Comparison of ENCODE assay signal across 18 cellular contexts in genomic region chr17:46949291-46950174, GRCh38. TPM values are rescaled to one million over a fixed set of nuclear protein-coding genes. Genes with fewer than 3 reads are reported as not detected.
DNase-seq lines count a peak whose midpoint lies in the region; ATAC-seq and TF ChIP-seq lines count a peak whose summit lies in the region.
"Had no signal": no experiment of that assay in that cellular context is flagged by ENCODE, and none has a peak within 500 bp of the region (broad histone marks: within the 10 kb centered on the region; RNA-seq: fewer than 3 reads in every experiment).

No MANE protein-coding gene starts in this region.

- H3K27me3 Mint-ChIP-seq in HFFc6 (ENCODE audit: insufficient read depth) = peaks cover 20% of the 10 kb centered on the region

- no peaks in the 10 kb centered on the region for H3K4me1 ChIP-seq in aorta (ENCODE audit: control insufficient read depth in 1 of 2, insufficient read depth in 2 of 2, low read length in 2 of 2)

- intact Hi-C loops in aorta (cut with DNase I) = loop anchor here in 1 of 2 donors (5.0 kb wide), 1 partner anchor 53 kb away; no protein-coding TSS in a partner anchor

- peak; percentile 40 for DNase-seq in AG20443 (ENCODE audit: low spot score)
- peak; percentile 43 for DNase-seq in HFFc6
- DNase-seq in glomerular visceral epithelial cell (ENCODE audit: extremely low spot score) = peak; percentile 46
- no peak for DNase-seq in stimulated activated naive CD8-positive, alpha-beta T cell treated with anti-CD3 and anti-CD28 coated beads, Interleukin-15, Interleukin-2, amounts not matched to agents 100 U/mL and 50 U/mL, for 24 hours
- DNase-seq in NCI-H1930 (lab: John Stamatoyannopoulos, UW) = no peak
- DNase-seq in aorta = no peak
- DNase-seq in Kasumi-1 (lab: John Stamatoyannopoulos, UW) = no peak
- DNase-seq: activated CD4-positive, CD25-positive, alpha-beta regulatory T cell; activated gamma-delta T cell treated with Interleukin-2 at 50 U/mL for 16 hours; effector memory CD4-positive, alpha-beta T cell; mesenchymal stem cell; NCI-H1105; NCI-H446; sigmoid colon; stimulated activated CD4-positive, alpha-beta T cell treated with anti-CD3 and anti-CD28 coated beads, Interleukin-4, amount 100 ng/mL, for 1 hour had no signal

- 84 to 88% methylated on average over 11 of the region's 11 CpGs for WGBS in aorta, 2 donors

- H3K9me3 Mint-ChIP-seq in HFFc6 = peaks cover 8% of the 10 kb centered on the region; the same call in 1 of the 2 replicates

- ATAC-seq in SK-N-SH treated with all-trans-retinoic acid at 6 μM for 48 hours (peak; percentile 51), aorta (ENCODE audit: low FRiP score) (no peak)
- ATAC-seq in stimulated activated naive CD8-positive, alpha-beta T cell treated with anti-CD3 and anti-CD28 coated beads, Interleukin-15, Interleukin-2, amounts not matched to agents 100 U/mL and 50 U/mL, for 24 hours = no peak

- no peaks in the 10 kb centered on the region for H3K27me3 ChIP-seq in aorta (ENCODE audit: control insufficient read depth in 1 of 2, insufficient read depth in 2 of 2, low read length in 1 of 2)
- H3K27me3 ChIP-seq: tibial nerve had no signal

- no peak overlapping the region for H3K27ac Mint-ChIP-seq in HFFc6

- 0 out of 2 replicates have a peak, but pooled peaks have one; percentile 14 for TF ChIP-seq CTCF in HFFc6 (IDR thresholded peaks at IDR 0.05)

- peaks cover 8% of the 10 kb centered on the region for H3K4me1 Mint-ChIP-seq in HFFc6 (ENCODE audit: low read depth)

- H3K36me3 Mint-ChIP-seq in HFFc6 (ENCODE audit: low read depth) = no peaks in the 10 kb centered on the region

- H3K27ac ChIP-seq in aorta (ENCODE audit: low read depth in 1 of 2, low read length in 2 of 2) = no peak overlapping the region
- H3K27ac ChIP-seq: sigmoid colon, tibial nerve had no signal

- H3K36me3 ChIP-seq in aorta (ENCODE audit: control insufficient read depth in 1 of 2, insufficient read depth in 2 of 2, low read length in 1 of 2) = no peaks in the 10 kb centered on the region
- H3K36me3 ChIP-seq: sigmoid colon had no signal

- H3K4me3 ChIP-seq in aorta (ENCODE audit: low read length in 2 of 2) = no peak overlapping the region
- H3K4me3 ChIP-seq: sigmoid colon, tibial nerve had no signal

- H3K4me3 Mint-ChIP-seq in HFFc6 = no peak overlapping the region

- no peaks in the 10 kb centered on the region for H3K9me3 ChIP-seq in aorta (ENCODE audit: control insufficient read depth, low read length)
- H3K9me3 ChIP-seq: sigmoid colon, tibial nerve had no signal

TF ChIP-seq in SK-N-SH treated with all-trans-retinoic acid at 6 μM for 48 hours, 23 proteins besides CTCF, POLR2A, EP300 and RAD21:
- TF ChIP-seq ZNF8 (CRISPR knock-in tag; IDR thresholded peaks at IDR 0.05) (no peak), CSRNP3 (CRISPR knock-in tag; IDR thresholded peaks at IDR 0.05) (0 out of 2 replicates have a peak, but pooled peaks have one; percentile 26)

RNA-seq across cellular contexts. Expression of gene GOSR2, which starts 26.6 kb away (rescaled TPM):
- 10 to 100 TPM; 63.6 to 75.9 (median 66.3) TPM for total RNA-seq in HFFc6 (2021; fragmentation: NEBNext Ultra II Directional; extraction: Animal tissue kit (Norgen Biotek cat#: 25700))
- total RNA-seq in aorta = 10 to 100 TPM; 57.1 to 62.9 TPM
- polyA plus RNA-seq in aorta = 10 to 100 TPM; 23.4 to 32.1 TPM

RNA-seq across cellular contexts. Expression of gene RPRML, which starts 29.5 kb away (rescaled TPM):
- not detected for total RNA-seq in HFFc6 (2021; fragmentation: NEBNext Ultra II Directional; extraction: Animal tissue kit (Norgen Biotek cat#: 25700))
- 1 to 10 TPM in 1 of 2 donors, not detected in 1; 1.4 TPM for total RNA-seq in aorta
- polyA plus RNA-seq in aorta = under 1 TPM in 1 of 2 donors, not detected in 1; 0.84 TPM
- total RNA-seq: fibroblast of villous mesenchyme had no signal

Comparison
In these comparisons a context has a peak if more than half of its experiments do, and no peak if none do; other contexts are left out.
1. DNase-seq: peak in AG20443 (single experiment), HFFc6 (single experiment) and glomerular visceral epithelial cell (single experiment); none in stimulated activated naive CD8-positive, alpha-beta T cell treated with anti-CD3 and anti-CD28 coated beads, Interleukin-15, Interleukin-2, amounts not matched to agents 100 U/mL and 50 U/mL, for 24 hours (single experiment), NCI-H1930 (0 of 2), aorta (0 of 2) and Kasumi-1 (0 of 2).